ENCODE assay signal across 17 cellular contexts in genomic region chr19:33467851-33468250, GRCh38. TPM values are rescaled to one million over a fixed set of nuclear protein-coding genes. Genes with fewer than 3 reads are reported as not detected.
DNase-seq lines count a peak whose midpoint lies in the region; ATAC-seq and TF ChIP-seq lines count a peak whose summit lies in the region.
"Had no signal": no experiment of that assay in that cellular context is flagged by ENCODE, and none has a peak within 500 bp of the region (broad histone marks: within the 10 kb centered on the region; RNA-seq: fewer than 3 reads in every experiment).

No MANE protein-coding gene starts in this region.

- no peak overlapping the region for H3K56ac ChIP-seq in H9 (ENCODE audit: insufficient read length, low read depth, low read length)

- H2BK5ac ChIP-seq in H9 (ENCODE audit: insufficient read length, low read length) (no peak overlapping the region), neuronal stem cell (ENCODE audit: low read length) (no peak overlapping the region)

- no peak overlapping the region for H3K23ac ChIP-seq in H9 (ENCODE audit: insufficient read length, low read depth, low read length)
- peak overlapping the region; percentile 25 for H3K23ac ChIP-seq in neuronal stem cell (ENCODE audit: low read depth, low read length, poor library complexity)

- H3K23me2 ChIP-seq in H9 (ENCODE audit: insufficient read length, low read depth, low read length, poor library complexity, severe bottlenecking) = no peaks in the 10 kb centered on the region

- H3K27me3 ChIP-seq in H9 (ENCODE audit: insufficient read depth, low read length) (no peaks in the 10 kb centered on the region), neuronal stem cell (ENCODE audit: control insufficient read depth in 3 of 3, insufficient read depth in 3 of 3, low read depth in 1 of 3, low read length in 3 of 3) (no peaks in the 10 kb centered on the region)

- H4K91ac ChIP-seq in H9 (ENCODE audit: insufficient read length, low read depth, low read length) (no peak overlapping the region), neuronal stem cell (ENCODE audit: low read depth, low read length, poor library complexity) (no peak overlapping the region)

- H4K20me1 ChIP-seq in H9 (ENCODE audit: control insufficient read depth, insufficient read depth, insufficient read length) = no peaks in the 10 kb centered on the region

- no peaks in the 10 kb centered on the region for H3K79me2 ChIP-seq in H9 (ENCODE audit: insufficient read depth, low read length)

- TF ChIP-seq CTCF in H9 (conservative IDR thresholded peaks at IDR 0.05) (no peak), glutamatergic neuron (IDR thresholded peaks at IDR 0.05; ENCODE audit: partially characterized antibody, unreplicated experiment) (no peak)

- H3K4me3 Mint-ChIP-seq in H9 = no peak overlapping the region
- no peak overlapping the region for H3K4me3 Mint-ChIP-seq in glutamatergic neuron (ENCODE audit: unreplicated experiment)
- no peak overlapping the region for H3K4me3 Mint-ChIP-seq in T-helper 2 cell treated with Interferon-gamma antibody and Interleukin-4, amounts not matched to agents 5 μg/mL and 100 μg/mL, for 36 hours

- H3K9ac ChIP-seq in H9 (ENCODE audit: extremely low read depth, insufficient read length, low read length) (no peak overlapping the region), neuronal stem cell (ENCODE audit: low read depth, low read length, poor library complexity) (no peak overlapping the region)

- H3K14ac ChIP-seq in H9 (ENCODE audit: insufficient read depth, low read length) = no peak overlapping the region
- H3K14ac ChIP-seq in neuronal stem cell (ENCODE audit: low read length) = no peak overlapping the region

- no peaks in the 10 kb centered on the region for H3K4me1 ChIP-seq in H9 (ENCODE audit: insufficient read depth, low read length)
- peaks cover under 1 to 3% of the 10 kb centered on the region in 2 donors for H3K4me1 ChIP-seq in neuronal stem cell (ENCODE audit: control insufficient read depth in 2 of 2, insufficient read depth in 1 of 2, low read depth in 1 of 2, low read length in 2 of 2)
- H3K4me1 ChIP-seq: HAP-1 had no signal

- H3K36me3 ChIP-seq in neuronal stem cell (replicated peaks in 1 of 2; ENCODE audit: control insufficient read depth in 2 of 2, insufficient read depth in 2 of 2, low read length in 2 of 2) = peaks cover 0 to 2% of the 10 kb centered on the region in 2 donors
- H3K36me3 ChIP-seq: HAP-1 had no signal

- H4K5ac ChIP-seq in H9 (ENCODE audit: insufficient read length, low read depth, low read length) = no peak overlapping the region

- peak; percentile 3 for DNase-seq in activated CD8-positive, alpha-beta memory T cell treated with anti-CD3 and anti-CD28 coated beads, Interleukin-2, amount 50 U/mL, for 4 hours
- no peak for DNase-seq in activated CD8-positive, alpha-beta memory T cell treated with anti-CD3 and anti-CD28 coated beads for 24 hours
- DNase-seq in H9 (peak; percentile 15), glutamatergic neuron (peak; percentile 8), neuronal stem cell (ENCODE audit: low spot score) (no peak), NCI-H2107 treated with DMSO at 0.1 percent for 48 hours (lab: John Stamatoyannopoulos, UW; ENCODE audit: unreplicated experiment) (no peak)
- no peak for DNase-seq in T-helper 2 cell treated with Interferon-gamma antibody and Interleukin-4, amounts not matched to agents 5 μg/mL and 100 μg/mL, for 36 hours (ENCODE audit: low spot score)
- DNase-seq: Karpas-422, MV-4-11, NCI-H1105 treated with DMSO at 0.1 percent for 48 hours, NCI-H2029 treated with DMSO at 0.1 percent for 48 hours, NCI-H524 treated with DMSO at 0.1 percent for 48 hours, OCI-M1, Right ventricle myocardium superior had no signal

- H3K27me3 Mint-ChIP-seq in H9 (ENCODE audit: low read depth) = no peaks in the 10 kb centered on the region
- H3K27me3 Mint-ChIP-seq in glutamatergic neuron (ENCODE audit: unreplicated experiment) = peaks cover 14% of the 10 kb centered on the region
- no peaks in the 10 kb centered on the region for H3K27me3 Mint-ChIP-seq in T-helper 2 cell treated with Interferon-gamma antibody and Interleukin-4, amounts not matched to agents 5 μg/mL and 100 μg/mL, for 36 hours (ENCODE audit: low read depth)

- peaks cover 0 to 5% of the 10 kb centered on the region in 2 experiments; a peak in 1 of 4 replicates for H3K4me1 Mint-ChIP-seq in H9
- peaks cover 30% of the 10 kb centered on the region for H3K4me1 Mint-ChIP-seq in glutamatergic neuron (ENCODE audit: low read depth, unreplicated experiment)
- H3K4me1 Mint-ChIP-seq in T-helper 2 cell treated with Interferon-gamma antibody and Interleukin-4, amounts not matched to agents 5 μg/mL and 100 μg/mL, for 36 hours (ENCODE audit: low read depth) = peaks cover 4% of the 10 kb centered on the region

- H3K4me3 ChIP-seq in neuronal stem cell (ENCODE audit: low read length in 2 of 2) = no peak overlapping the region
- H3K4me3 ChIP-seq: HAP-1 had no signal

- no peaks in the 10 kb centered on the region for H3K9me3 ChIP-seq in H9 (ENCODE audit: control insufficient read depth, low read depth, low read length)
- H3K9me3 ChIP-seq in neuronal stem cell (replicated peaks in 1 of 2; ENCODE audit: control insufficient read depth in 2 of 2, insufficient read depth in 1 of 2, low read depth in 1 of 2, low read length in 2 of 2) = no peaks in the 10 kb centered on the region
- H3K9me3 ChIP-seq: HAP-1 had no signal

- H3K36me3 Mint-ChIP-seq in H9 (ENCODE audit: insufficient read depth in 1 of 3, low read depth in 3 of 3) (no peaks in the 10 kb centered on the region; a peak in 3 of 7 replicates), glutamatergic neuron (ENCODE audit: unreplicated experiment) (no peaks in the 10 kb centered on the region)
- H3K36me3 Mint-ChIP-seq in T-helper 2 cell treated with Interferon-gamma antibody and Interleukin-4, amounts not matched to agents 5 μg/mL and 100 μg/mL, for 36 hours (ENCODE audit: low read depth) = no peaks in the 10 kb centered on the region

- H2BK12ac ChIP-seq in H9 (ENCODE audit: insufficient read length, low read depth, low read length) = no peak overlapping the region
- H2BK12ac ChIP-seq in neuronal stem cell (ENCODE audit: low read length) = no peak overlapping the region

- WGBS in H9 (ENCODE audit: extremely low coverage, insufficient read length, low lambda C conversion rate) = no CpG with 5 or more reads among the region's 11 CpGs
- no CpG with 5 or more reads among the region's 11 CpGs for WGBS in neuronal stem cell (ENCODE audit: extremely low coverage in 2 of 2, insufficient read length in 2 of 2, insufficient replicate concordance in 1 of 2), 2 donors

- no peak overlapping the region for H3T11ph ChIP-seq in H9 (ENCODE audit: low read length)

- H4K8ac ChIP-seq in H9 (replicated peaks; ENCODE audit: insufficient read length, low read depth, low read length) (no peak overlapping the region), neuronal stem cell (ENCODE audit: low read depth, low read length) (no peak overlapping the region)

- H3K79me1 ChIP-seq in H9 (ENCODE audit: insufficient read depth, low read depth, low read length, poor library complexity, severe bottlenecking) (no peaks in the 10 kb centered on the region), neuronal stem cell (ENCODE audit: low read depth, low read length) (no peaks in the 10 kb centered on the region)

- no peak overlapping the region for H3K18ac ChIP-seq in H9 (ENCODE audit: insufficient read length, low read depth, low read length)
- H3K18ac ChIP-seq in neuronal stem cell (ENCODE audit: low read length) = no peak overlapping the region

- ATAC-seq in HG03196 (IDR thresholded peaks at IDR 0.05; ENCODE audit: unreplicated experiment) = no peak

- no peaks in the 10 kb centered on the region for H3K9me3 Mint-ChIP-seq in H9
- H3K9me3 Mint-ChIP-seq in glutamatergic neuron (ENCODE audit: unreplicated experiment) = peaks cover 15% of the 10 kb centered on the region
- H3K9me3 Mint-ChIP-seq in T-helper 2 cell treated with Interferon-gamma antibody and Interleukin-4, amounts not matched to agents 5 μg/mL and 100 μg/mL, for 36 hours = no peaks in the 10 kb centered on the region

- no peak overlapping the region for H3K4me2 ChIP-seq in H9 (ENCODE audit: insufficient read depth, insufficient read length, low read length)
- H3K4me2 ChIP-seq in neuronal stem cell (ENCODE audit: insufficient read depth, low read length, poor library complexity, severe bottlenecking) = no peak overlapping the region

- H2BK120ac ChIP-seq in H9 (ENCODE audit: low read depth, low read length, poor library complexity, severe bottlenecking) (no peak overlapping the region), neuronal stem cell (ENCODE audit: low read depth, low read length) (no peak overlapping the region)

- H3K4ac ChIP-seq in H9 (ENCODE audit: low read depth, low read length) = no peak overlapping the region
- no peak overlapping the region for H3K4ac ChIP-seq in neuronal stem cell (ENCODE audit: low read length)

- no peak overlapping the region for H2AK5ac ChIP-seq in H9 (ENCODE audit: insufficient read length, low read length)
- H2AK5ac ChIP-seq in neuronal stem cell (ENCODE audit: low read depth, low read length) = no peak overlapping the region

- H2BK15ac ChIP-seq in H9 (ENCODE audit: low read depth, low read length) = no peak overlapping the region
- no peak overlapping the region for H2BK15ac ChIP-seq in neuronal stem cell (ENCODE audit: low read length)

- no peak overlapping the region for H2BK20ac ChIP-seq in H9 (ENCODE audit: low read depth, low read length, poor library complexity, severe bottlenecking)

- H2AFZ ChIP-seq in H9 (ENCODE audit: low read length) (no peak overlapping the region), neuronal stem cell (ENCODE audit: low read length) (no peak overlapping the region)

- H3K27ac Mint-ChIP-seq in H9 = no peak overlapping the region
- H3K27ac Mint-ChIP-seq in glutamatergic neuron (ENCODE audit: unreplicated experiment) = peak overlapping the region; percentile 43
- H3K27ac Mint-ChIP-seq in T-helper 2 cell treated with Interferon-gamma antibody and Interleukin-4, amounts not matched to agents 5 μg/mL and 100 μg/mL, for 36 hours = no peak overlapping the region

- H3K27ac ChIP-seq in H9 (ENCODE audit: insufficient read length, low read depth, low read length) = no peak overlapping the region
- H3K27ac ChIP-seq in neuronal stem cell (replicated peaks; ENCODE audit: low read length) = no peak overlapping the region
- H3K27ac ChIP-seq: C4-2B had no signal

RNA-seq across cellular contexts. Expression of gene PEPD, which starts 53.7 kb away (rescaled TPM):
- total RNA-seq in H9 (2021) (52.2 and 52.8 TPM in 2 replicates), glutamatergic neuron (ENCODE audit: unreplicated experiment) (93.3 TPM)
- 35.9 TPM for polyA plus RNA-seq in neuronal stem cell (2013, experiment 1 of 2)
- polyA plus RNA-seq in neuronal stem cell (2013, experiment 2 of 2) = 36.4 TPM

Comparison
In these comparisons a context has a peak if more than half of its experiments do, and no peak if none do; other contexts are left out.
1. DNase-seq: peak in activated CD8-positive, alpha-beta memory T cell treated with anti-CD3 and anti-CD28 coated beads, Interleukin-2, amount 50 U/mL, for 4 hours (single experiment), H9 (single experiment) and glutamatergic neuron (single experiment); none in activated CD8-positive, alpha-beta memory T cell treated with anti-CD3 and anti-CD28 coated beads for 24 hours (single experiment), neuronal stem cell (single experiment), T-helper 2 cell treated with Interferon-gamma antibody and Interleukin-4, amounts not matched to agents 5 μg/mL and 100 μg/mL, for 36 hours (single experiment) and NCI-H2107 treated with DMSO at 0.1 percent for 48 hours (single experiment).